Comparison of ENCODE assay signal across 18 cellular contexts in the genomic region with DNA sequence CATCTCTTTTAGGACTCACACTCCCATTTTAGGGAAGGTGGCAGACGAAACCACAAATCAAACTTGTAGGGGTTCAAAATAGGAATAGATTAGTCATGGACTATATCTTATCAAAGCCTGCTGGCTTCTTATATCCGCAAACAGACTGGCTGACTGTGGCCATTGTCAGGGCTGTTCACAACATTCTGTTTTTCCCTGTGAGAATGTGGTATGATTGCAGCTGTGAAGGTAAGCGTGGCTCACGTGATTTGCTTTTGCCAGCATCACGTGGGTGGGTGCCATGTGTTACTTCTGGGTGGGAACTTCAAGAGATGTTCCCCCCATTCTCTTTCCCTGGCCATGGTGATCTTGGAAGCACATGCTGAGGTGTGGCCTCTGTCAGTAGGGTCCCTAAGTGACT. TPM values are rescaled to one million over a fixed set of nuclear protein-coding genes. Genes with fewer than 3 reads are reported as not detected.
"Had no signal": no experiment of that assay in that cellular context is flagged by ENCODE, and none has a peak within 500 bp of the region (broad histone marks: within the 10 kb centered on the region; RNA-seq: fewer than 3 reads in every experiment).

No MANE protein-coding gene starts in this region.

- H3K27me3 ChIP-seq: foreskin keratinocyte had no signal

- H3K9me3 ChIP-seq: mucosa of descending colon had no signal

- H3K4me3 Mint-ChIP-seq: activated naive CD8-positive, alpha-beta T cell treated with anti-CD3 and anti-CD28 coated beads, Interleukin-2, amount 50 U/mL, for 24 hours; activated T-helper 17 cell treated with anti-CD3 and anti-CD28 coated beads, Interleukin-2, amount 50 U/mL, for 72 hours; effector memory CD8-positive, alpha-beta T cell; memory B cell; naive thymus-derived CD8-positive, alpha-beta T cell; stimulated activated naive CD8-positive, alpha-beta T cell treated with anti-CD3 and anti-CD28 coated beads, Interleukin-15, Interleukin-2, amounts not matched to agents 100 ng/mL and 50 ng/mL, for 24 hours; T-helper 2 cell treated with Interferon-gamma antibody and Interleukin-4, amounts not matched to agents 5 μg/mL and 100 μg/mL, for 36 hours; type B pancreatic cell had no signal

- H3K4me3 ChIP-seq: mucosa of descending colon had no signal

- ATAC-seq: activated T-helper 17 cell treated with anti-CD3 and anti-CD28 coated beads, Interleukin-2, amount 50 U/mL, for 72 hours; effector memory CD8-positive, alpha-beta T cell; foreskin keratinocyte; mucosa of descending colon; naive thymus-derived CD8-positive, alpha-beta T cell had no signal

- H3K27me3 Mint-ChIP-seq: stimulated activated naive CD8-positive, alpha-beta T cell treated with anti-CD3 and anti-CD28 coated beads, Interleukin-15, Interleukin-2, amounts not matched to agents 100 ng/mL and 50 ng/mL, for 24 hours; type B pancreatic cell had no signal

- H3K9me3 Mint-ChIP-seq: activated naive CD8-positive, alpha-beta T cell treated with anti-CD3 and anti-CD28 coated beads, Interleukin-2, amount 50 U/mL, for 24 hours; activated T-helper 17 cell treated with anti-CD3 and anti-CD28 coated beads, Interleukin-2, amount 50 U/mL, for 72 hours; effector memory CD8-positive, alpha-beta T cell; memory B cell; naive thymus-derived CD8-positive, alpha-beta T cell; stimulated activated naive CD8-positive, alpha-beta T cell treated with anti-CD3 and anti-CD28 coated beads, Interleukin-15, Interleukin-2, amounts not matched to agents 100 ng/mL and 50 ng/mL, for 24 hours; T-helper 2 cell treated with Interferon-gamma antibody and Interleukin-4, amounts not matched to agents 5 μg/mL and 100 μg/mL, for 36 hours; type B pancreatic cell had no signal

- H3K27ac ChIP-seq: foreskin keratinocyte had no signal

- H3K36me3 Mint-ChIP-seq: memory B cell; naive thymus-derived CD8-positive, alpha-beta T cell; type B pancreatic cell had no signal

- DNase-seq: activated CD4-positive, alpha-beta T cell treated with anti-CD3 and anti-CD28 coated beads for 1 hour; activated CD4-positive, alpha-beta T cell treated with anti-CD3 and anti-CD28 coated beads, Interleukin-2, amount 50 U/mL, for 4 hours; activated naive CD4-positive, alpha-beta T cell treated with Interleukin-2 at 50 U/mL for 16 hours; activated naive CD8-positive, alpha-beta T cell treated with anti-CD3 and anti-CD28 coated beads, Interleukin-2, amount 50 U/mL, for 24 hours; aorta; dermis blood vessel endothelial cell; effector memory CD8-positive, alpha-beta T cell; foreskin keratinocyte; head of caudate nucleus; retina had no signal

- H3K27ac Mint-ChIP-seq: activated naive CD8-positive, alpha-beta T cell treated with anti-CD3 and anti-CD28 coated beads, Interleukin-2, amount 50 U/mL, for 24 hours; activated T-helper 17 cell treated with anti-CD3 and anti-CD28 coated beads, Interleukin-2, amount 50 U/mL, for 72 hours; effector memory CD8-positive, alpha-beta T cell; memory B cell; naive thymus-derived CD8-positive, alpha-beta T cell; stimulated activated naive CD8-positive, alpha-beta T cell treated with anti-CD3 and anti-CD28 coated beads, Interleukin-15, Interleukin-2, amounts not matched to agents 100 ng/mL and 50 ng/mL, for 24 hours; T-helper 2 cell treated with Interferon-gamma antibody and Interleukin-4, amounts not matched to agents 5 μg/mL and 100 μg/mL, for 36 hours; type B pancreatic cell had no signal

RNA-seq across cellular contexts. Expression of gene IP6K3, which starts 5.9 kb away (rescaled TPM):
- total RNA-seq: activated T-helper 17 cell treated with anti-CD3 and anti-CD28 coated beads, Interleukin-2, amount 50 U/mL, for 72 hours; foreskin keratinocyte; naive thymus-derived CD8-positive, alpha-beta T cell; temporal lobe had no signal
- polyA plus RNA-seq: foreskin keratinocyte; naive thymus-derived CD8-positive, alpha-beta T cell had no signal
